9 cellular contexts compared by ENCODE assay signal in genomic region chr7:101882595-101883564, GRCh38.
A peak's percentile ranks its signal among the peaks of the same experiment; 100 is the strongest.
DNase-seq lines count a peak whose midpoint lies in the region; ATAC-seq and TF ChIP-seq lines count a peak whose summit lies in the region.
"Had no signal": no experiment of that assay in that cellular context is flagged by ENCODE, and none has a peak within 500 bp of the region (broad histone marks: within the 10 kb centered on the region; RNA-seq: fewer than 3 reads in every experiment).

No MANE protein-coding gene starts in this region.

- CTCF ChIA-PET in naive thymus-derived CD4-positive, alpha-beta T cell (lab: Charles Lee): interaction anchor here (0.6 kb wide), 2 partner anchors 20 to 216 kb away, joined by 3 to 6 read pairs; no protein-coding TSS in a partner anchor

- H3K9me3 ChIP-seq in Karpas-422 (ENCODE audit: low read length) (no peaks in the 10 kb centered on the region), esophagus squamous epithelium (no peaks in the 10 kb centered on the region), neuronal stem cell (replicated peaks in 1 of 2; ENCODE audit: control insufficient read depth in 2 of 2, insufficient read depth in 1 of 2, low read depth in 1 of 2, low read length in 2 of 2) (no peaks in the 10 kb centered on the region)
- no peaks in the 10 kb centered on the region for H3K9me3 ChIP-seq in naive thymus-derived CD4-positive, alpha-beta T cell (ENCODE audit: control insufficient read depth in 2 of 3, low read length in 3 of 3)

- H3K27ac Mint-ChIP-seq in naive thymus-derived CD4-positive, alpha-beta T cell: no peak overlapping the region
- H3K27ac Mint-ChIP-seq in naive thymus-derived CD8-positive, alpha-beta T cell: peak overlapping the region in 1 of 10 donors; percentile 59
- H3K27ac Mint-ChIP-seq: activated naive CD8-positive, alpha-beta T cell treated with anti-CD3 and anti-CD28 coated beads, Interleukin-2, amount 10 ng/mL, durations not matched to agents 7 days and 5 days had no signal

- no peaks in the 10 kb centered on the region for H3K9me3 Mint-ChIP-seq in naive thymus-derived CD4-positive, alpha-beta T cell
- no peaks in the 10 kb centered on the region for H3K9me3 Mint-ChIP-seq in naive thymus-derived CD8-positive, alpha-beta T cell
- H3K9me3 Mint-ChIP-seq: activated naive CD8-positive, alpha-beta T cell treated with anti-CD3 and anti-CD28 coated beads, Interleukin-2, amount 10 ng/mL, durations not matched to agents 7 days and 5 days had no signal

- H2AK5ac ChIP-seq in neuronal stem cell (ENCODE audit: low read depth, low read length): no peak overlapping the region

- POLR2A ChIA-PET in naive thymus-derived CD4-positive, alpha-beta T cell (lab: Charles Lee): no interaction called here
- POLR2A ChIA-PET in naive thymus-derived CD8-positive, alpha-beta T cell (lab: Charles Lee): no interaction called here

- no peak overlapping the region for H3K4ac ChIP-seq in neuronal stem cell (ENCODE audit: low read length)

- H4K20me1 ChIP-seq in Karpas-422 (ENCODE audit: insufficient read depth, low read depth, low read length): no peaks in the 10 kb centered on the region

- H3K18ac ChIP-seq in neuronal stem cell (ENCODE audit: low read length): no peak overlapping the region

- H3K9me2 ChIP-seq in Karpas-422 (replicated peaks; ENCODE audit: insufficient read depth, low read length): no peaks in the 10 kb centered on the region

- peaks cover 99% of the 10 kb centered on the region for H3K4me1 ChIP-seq in Karpas-422 (ENCODE audit: low read length)
- H3K4me1 ChIP-seq in esophagus squamous epithelium: peaks cover 26 to 72% (median 30%) of the 10 kb centered on the region in 3 donors
- peaks cover 0 to 33% of the 10 kb centered on the region in 2 donors for H3K4me1 ChIP-seq in naive thymus-derived CD4-positive, alpha-beta T cell (ENCODE audit: control insufficient read depth in 2 of 2, insufficient read depth in 2 of 2, low read length in 2 of 2)
- peaks cover 11 to 19% of the 10 kb centered on the region in 2 donors for H3K4me1 ChIP-seq in neuronal stem cell (ENCODE audit: control insufficient read depth in 2 of 2, insufficient read depth in 1 of 2, low read depth in 1 of 2, low read length in 2 of 2)

- peaks cover 20 to 64% (median 48%) of the 10 kb centered on the region in 7 donors for H3K4me1 Mint-ChIP-seq in naive thymus-derived CD4-positive, alpha-beta T cell
- peaks cover 32 to 66% (median 62%) of the 10 kb centered on the region in 4 donors for H3K4me1 Mint-ChIP-seq in naive thymus-derived CD8-positive, alpha-beta T cell

- intact Hi-C loops in esophagus squamous epithelium (cut with DNase I): no loop called here
- intact Hi-C loops in naive thymus-derived CD4-positive, alpha-beta T cell (cut with micrococcal nuclease): no loop called here

- H3K36me3 Mint-ChIP-seq in naive thymus-derived CD4-positive, alpha-beta T cell: no peaks in the 10 kb centered on the region
- H3K36me3 Mint-ChIP-seq in naive thymus-derived CD8-positive, alpha-beta T cell: peaks cover 0 to 2% (median 0%) of the 10 kb centered on the region in 3 donors
- H3K36me3 Mint-ChIP-seq: activated naive CD8-positive, alpha-beta T cell treated with anti-CD3 and anti-CD28 coated beads, Interleukin-2, amount 10 ng/mL, durations not matched to agents 7 days and 5 days had no signal

- no peak overlapping the region for H3K23ac ChIP-seq in neuronal stem cell (ENCODE audit: low read depth, low read length, poor library complexity)

- no peak overlapping the region for H2BK5ac ChIP-seq in neuronal stem cell (ENCODE audit: low read length)

- no peak overlapping the region for H3K4me3 Mint-ChIP-seq in naive thymus-derived CD4-positive, alpha-beta T cell
- no peak overlapping the region for H3K4me3 Mint-ChIP-seq in naive thymus-derived CD8-positive, alpha-beta T cell
- H3K4me3 Mint-ChIP-seq: activated naive CD8-positive, alpha-beta T cell treated with anti-CD3 and anti-CD28 coated beads, Interleukin-2, amount 10 ng/mL, durations not matched to agents 7 days and 5 days had no signal

- no peak overlapping the region for H4K91ac ChIP-seq in neuronal stem cell (ENCODE audit: low read depth, low read length, poor library complexity)

- peaks cover 99% of the 10 kb centered on the region for H3K79me2 ChIP-seq in Karpas-422 (ENCODE audit: low read length)

- H3K27me3 ChIP-seq in Karpas-422 (ENCODE audit: low read length): no peaks in the 10 kb centered on the region
- H3K27me3 ChIP-seq in esophagus squamous epithelium: no peaks in the 10 kb centered on the region
- H3K27me3 ChIP-seq in naive thymus-derived CD4-positive, alpha-beta T cell (ENCODE audit: control insufficient read depth in 2 of 2, insufficient read depth in 2 of 2, low read length in 2 of 2): no peaks in the 10 kb centered on the region
- no peaks in the 10 kb centered on the region for H3K27me3 ChIP-seq in neuronal stem cell (ENCODE audit: control insufficient read depth in 3 of 3, insufficient read depth in 3 of 3, low read depth in 1 of 3, low read length in 3 of 3)

- ATAC-seq in naive thymus-derived CD4-positive, alpha-beta T cell: peak; percentile 82
- ATAC-seq in naive thymus-derived CD8-positive, alpha-beta T cell: no peak
- ATAC-seq in GM18873 (IDR thresholded peaks at IDR 0.05; ENCODE audit: low FRiP score, unreplicated experiment): no peak

- whole genome bisulfite sequencing in esophagus squamous epithelium, 2 donors: 24 to 25% methylated on average over 14 of the region's 18 CpGs
- WGBS in neuronal stem cell (ENCODE audit: extremely low coverage in 2 of 2, insufficient read length in 2 of 2, insufficient replicate concordance in 1 of 2), 2 donors: no CpG with 5 or more reads among the region's 18 CpGs

- no peak for TF ChIP-seq POLR2A in esophagus squamous epithelium (IDR thresholded peaks at IDR 0.05)

- H3K14ac ChIP-seq in neuronal stem cell (ENCODE audit: low read length): no peak overlapping the region

- H2AFZ ChIP-seq in Karpas-422 (ENCODE audit: low read length): no peak overlapping the region
- H2AFZ ChIP-seq in neuronal stem cell (ENCODE audit: low read length): no peak overlapping the region

- DNase-seq in AG08395 (ENCODE audit: low spot score): peak; percentile 96
- DNase-seq in Karpas-422: peak; percentile 90
- DNase-seq in SK-N-DZ (ENCODE audit: low spot score): peak; percentile 16
- DNase-seq in esophagus squamous epithelium (lab: John Stamatoyannopoulos, UW): no peak
- no peak for DNase-seq in naive thymus-derived CD4-positive, alpha-beta T cell
- no peak for DNase-seq in naive thymus-derived CD8-positive, alpha-beta T cell
- no peak for DNase-seq in neuronal stem cell (ENCODE audit: low spot score)
- DNase-seq: activated naive CD8-positive, alpha-beta T cell treated with anti-CD3 and anti-CD28 coated beads, Interleukin-2, amount 10 ng/mL, durations not matched to agents 7 days and 5 days had no signal

- peak overlapping the region; percentile 100 for H3K27ac ChIP-seq in Karpas-422 (ENCODE audit: low read length)
- H3K27ac ChIP-seq in esophagus squamous epithelium: peak overlapping the region; percentile 76 to 87 (median 85)
- no peak overlapping the region for H3K27ac ChIP-seq in naive thymus-derived CD4-positive, alpha-beta T cell (ENCODE audit: low read depth, low read length)
- H3K27ac ChIP-seq in neuronal stem cell (replicated peaks; ENCODE audit: low read length): no peak overlapping the region

- peak overlapping the region; percentile 78 for H3K9ac ChIP-seq in Karpas-422 (ENCODE audit: low read length)
- H3K9ac ChIP-seq in neuronal stem cell (ENCODE audit: low read depth, low read length, poor library complexity): no peak overlapping the region

- TF ChIP-seq CTCF in esophagus squamous epithelium (IDR thresholded peaks at IDR 0.05): peak in 1 of 6 experiments; percentile 6

- no peaks in the 10 kb centered on the region for H3K27me3 Mint-ChIP-seq in naive thymus-derived CD4-positive, alpha-beta T cell
- no peaks in the 10 kb centered on the region for H3K27me3 Mint-ChIP-seq in naive thymus-derived CD8-positive, alpha-beta T cell
- H3K27me3 Mint-ChIP-seq: activated naive CD8-positive, alpha-beta T cell treated with anti-CD3 and anti-CD28 coated beads, Interleukin-2, amount 10 ng/mL, durations not matched to agents 7 days and 5 days had no signal

- peak overlapping the region; percentile 56 for H3K4me3 ChIP-seq in Karpas-422 (ENCODE audit: low read length)
- peak overlapping the region in 1 of 4 donors; percentile 41 for H3K4me3 ChIP-seq in esophagus squamous epithelium
- no peak overlapping the region for H3K4me3 ChIP-seq in naive thymus-derived CD4-positive, alpha-beta T cell (ENCODE audit: low read length)
- H3K4me3 ChIP-seq in neuronal stem cell (ENCODE audit: low read length in 2 of 2): no peak overlapping the region

- H2BK12ac ChIP-seq in neuronal stem cell (ENCODE audit: low read length): no peak overlapping the region

- H3K4me2 ChIP-seq in Karpas-422 (ENCODE audit: low read depth, low read length, poor library complexity, severe bottlenecking) (peak overlapping the region; percentile 79), neuronal stem cell (ENCODE audit: insufficient read depth, low read length, poor library complexity, severe bottlenecking) (no peak overlapping the region)

- H4K8ac ChIP-seq in neuronal stem cell (ENCODE audit: low read depth, low read length): no peak overlapping the region

- no peak overlapping the region for H2BK15ac ChIP-seq in neuronal stem cell (ENCODE audit: low read length)

- H2BK120ac ChIP-seq in neuronal stem cell (ENCODE audit: low read depth, low read length): no peak overlapping the region

- peaks cover 17% of the 10 kb centered on the region for H3K79me1 ChIP-seq in neuronal stem cell (ENCODE audit: low read depth, low read length)

- H3K36me3 ChIP-seq in Karpas-422 (ENCODE audit: insufficient read depth, low read length): no peaks in the 10 kb centered on the region
- H3K36me3 ChIP-seq in esophagus squamous epithelium: no peaks in the 10 kb centered on the region
- no peaks in the 10 kb centered on the region for H3K36me3 ChIP-seq in naive thymus-derived CD4-positive, alpha-beta T cell (ENCODE audit: control insufficient read depth in 2 of 3, insufficient read depth in 3 of 3, low read length in 3 of 3)
- H3K36me3 ChIP-seq in neuronal stem cell (replicated peaks in 1 of 2; ENCODE audit: control insufficient read depth in 2 of 2, insufficient read depth in 2 of 2, low read length in 2 of 2): no peaks in the 10 kb centered on the region

Comparison
In these comparisons a context has a peak if more than half of its experiments do, and no peak if none do; other contexts are left out.
1. DNase-seq: peak in AG08395 (single experiment), Karpas-422 (single experiment) and SK-N-DZ (single experiment); none in esophagus squamous epithelium (single experiment), naive thymus-derived CD4-positive, alpha-beta T cell (0 of 9), naive thymus-derived CD8-positive, alpha-beta T cell (0 of 10) and neuronal stem cell (single experiment).
2. H3K27ac ChIP-seq: peak in Karpas-422 (single experiment) and esophagus squamous epithelium (4 of 4); none in naive thymus-derived CD4-positive, alpha-beta T cell (single experiment) and neuronal stem cell (single experiment).